In genomic region chr1:65476327-65476726, GRCh38 we compare ENCODE assay signal across 1 cellular context.
TF ChIP-seq lines count a peak whose summit lies in the region.

No MANE protein-coding gene starts in this region.

TF ChIP-seq in HepG2, 621 proteins besides CTCF, POLR2A, EP300 and RAD21 (continued from another document and continues in another):
- TF ChIP-seq AFF4 (CRISPR knock-in tag; IDR thresholded peaks at IDR 0.05) (no peak), ZNF337 (CRISPR knock-in tag; IDR thresholded peaks at IDR 0.05; ENCODE audit: borderline replicate concordance, low read depth) (no peak), ZNF280B (CRISPR knock-in tag; IDR thresholded peaks at IDR 0.05; ENCODE audit: borderline replicate concordance) (no peak), ZNF256 (CRISPR knock-in tag; conservative IDR thresholded peaks at IDR 0.05) (no peak), SP5 (CRISPR knock-in tag; IDR thresholded peaks at IDR 0.05; ENCODE audit: borderline replicate concordance, low read depth) (peak; percentile 25; the same call in 1 of the 2 replicates), ZBTB3 (CRISPR knock-in tag; IDR thresholded peaks at IDR 0.05; ENCODE audit: borderline replicate concordance, low read depth) (no peak), DRAP1 (CRISPR knock-in tag; IDR thresholded peaks at IDR 0.05) (no peak), NR0B2 (CRISPR knock-in tag; IDR thresholded peaks at IDR 0.05) (no peak), ELF3 (CRISPR knock-in tag; IDR thresholded peaks at IDR 0.05) (peak; percentile 34; the same call in 1 of the 2 replicates), ZNF367 (CRISPR knock-in tag; IDR thresholded peaks at IDR 0.05; ENCODE audit: borderline replicate concordance) (no peak), SUZ12 (IDR thresholded peaks at IDR 0.05; ENCODE audit: low read depth, low read length) (no peak), TOE1 (CRISPR knock-in tag; IDR thresholded peaks at IDR 0.05) (no peak), ZSCAN21 (CRISPR knock-in tag; IDR thresholded peaks at IDR 0.05; ENCODE audit: borderline replicate concordance) (no peak), HOXA5 (CRISPR knock-in tag; IDR thresholded peaks at IDR 0.05) (no peak), ZNF44 (CRISPR knock-in tag; IDR thresholded peaks at IDR 0.05) (no peak), SMC3 (IDR thresholded peaks at IDR 0.05; ENCODE audit: low read length) (no peak), KIAA2018 (CRISPR knock-in tag; IDR thresholded peaks at IDR 0.05; ENCODE audit: borderline replicate concordance) (no peak), RCOR2 (CRISPR knock-in tag; IDR thresholded peaks at IDR 0.05) (no peak), ELK4 (CRISPR knock-in tag; IDR thresholded peaks at IDR 0.05; ENCODE audit: borderline replicate concordance) (no peak), NAIF1 (CRISPR knock-in tag; IDR thresholded peaks at IDR 0.05; ENCODE audit: borderline replicate concordance) (0 out of 2 replicates have a peak, but pooled peaks have one; percentile 16), KDM2A (CRISPR knock-in tag; IDR thresholded peaks at IDR 0.05; ENCODE audit: borderline replicate concordance, low read depth) (no peak), KAT7 (CRISPR knock-in tag; IDR thresholded peaks at IDR 0.05; ENCODE audit: borderline replicate concordance) (no peak), ZMAT5 (CRISPR knock-in tag; IDR thresholded peaks at IDR 0.05; ENCODE audit: borderline replicate concordance, low read depth) (no peak), ZBTB2 (CRISPR knock-in tag; IDR thresholded peaks at IDR 0.05; ENCODE audit: low read depth) (no peak), MTF1 (CRISPR knock-in tag; IDR thresholded peaks at IDR 0.05) (no peak), SP1 (IDR thresholded peaks at IDR 0.05) (no peak), SP1 (CRISPR knock-in tag; IDR thresholded peaks at IDR 0.05) (no peak), RXRB (CRISPR knock-in tag; IDR thresholded peaks at IDR 0.05; ENCODE audit: borderline replicate concordance) (peak; percentile 76; the same call in 1 of the 2 replicates), CHD2 (IDR thresholded peaks at IDR 0.05; ENCODE audit: low read depth, low read length) (no peak), ZNF556 (CRISPR knock-in tag; IDR thresholded peaks at IDR 0.05; ENCODE audit: borderline replicate concordance) (no peak), HNF4A (CRISPR knock-in tag; IDR thresholded peaks at IDR 0.05) (peak; percentile 69), ZNF496 (CRISPR knock-in tag; IDR thresholded peaks at IDR 0.05; ENCODE audit: insufficient replicate concordance) (no peak), NRL (CRISPR knock-in tag; IDR thresholded peaks at IDR 0.05; ENCODE audit: borderline replicate concordance) (no peak), MLXIP (CRISPR knock-in tag; IDR thresholded peaks at IDR 0.05; ENCODE audit: borderline replicate concordance) (no peak; the same call in 1 of the 2 replicates), DPF2 (CRISPR knock-in tag; IDR thresholded peaks at IDR 0.05; ENCODE audit: borderline replicate concordance, low read depth) (peak; percentile 54; the same call in 1 of the 2 replicates)
